Comparison of ENCODE assay signal across 12 cellular contexts in the genomic region with DNA sequence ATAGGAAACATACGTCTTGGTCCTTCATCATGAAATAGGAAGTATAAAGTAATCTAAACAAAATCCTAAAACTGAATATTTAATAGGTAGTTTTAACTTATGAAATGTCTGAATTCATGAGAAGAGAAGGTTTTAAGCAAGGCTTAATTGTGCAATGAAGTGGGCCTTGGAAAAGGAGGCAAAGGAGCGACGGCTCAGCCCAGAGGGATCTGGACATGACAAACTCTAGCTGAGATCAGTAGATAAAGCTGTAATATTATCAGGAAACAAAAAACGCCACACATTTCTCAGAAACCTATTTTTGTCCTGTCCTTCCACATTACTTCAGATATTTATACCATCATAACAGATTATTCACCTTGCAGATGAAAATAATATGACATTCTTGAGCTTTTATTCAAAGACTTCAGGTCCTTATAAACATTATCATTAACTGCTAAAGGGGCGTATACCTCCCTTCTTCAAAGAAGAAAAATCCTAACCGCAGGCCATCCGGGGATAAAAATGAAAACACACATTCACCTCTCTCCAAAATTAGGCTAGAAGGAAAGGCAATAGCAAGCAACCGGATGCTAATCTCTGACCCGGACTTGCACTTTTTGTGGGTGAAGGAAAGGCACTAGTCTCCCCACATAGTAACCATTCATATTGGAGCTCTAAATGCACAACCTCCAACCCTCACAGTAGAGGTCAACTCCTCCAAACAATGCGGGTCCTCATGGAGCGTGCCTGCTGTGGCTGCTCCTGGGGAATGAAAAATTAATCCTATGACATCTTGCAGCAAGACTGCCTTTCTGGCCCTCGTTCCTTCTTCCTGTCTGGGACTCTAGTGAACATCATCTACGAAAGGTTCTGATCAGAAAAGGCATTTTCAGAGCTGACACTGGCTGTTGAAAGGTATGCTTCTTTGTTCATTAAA.
DNase-seq lines count a peak whose midpoint lies in the region; ATAC-seq and TF ChIP-seq lines count a peak whose summit lies in the region.
"Had no signal": no experiment of that assay in that cellular context is flagged by ENCODE, and none has a peak within 500 bp of the region (broad histone marks: within the 10 kb centered on the region; RNA-seq: fewer than 3 reads in every experiment).

No MANE protein-coding gene starts in this region.

- no peak overlapping the region for H4K12ac ChIP-seq in trophoblast cell (ENCODE audit: low read depth, low read length)

- H4K20me1 ChIP-seq in H9 (ENCODE audit: control insufficient read depth, insufficient read depth, insufficient read length), result no peaks in the 10 kb centered on the region

- no peaks in the 10 kb centered on the region for H3K23me2 ChIP-seq in H9 (ENCODE audit: insufficient read length, low read depth, low read length, poor library complexity, severe bottlenecking)

- no peak overlapping the region for H2BK15ac ChIP-seq in H9 (ENCODE audit: low read depth, low read length)

- no peak overlapping the region for H3K9ac ChIP-seq in H9 (ENCODE audit: extremely low read depth, insufficient read length, low read length)
- no peak overlapping the region for H3K9ac ChIP-seq in trophoblast cell (ENCODE audit: low read length)

- H3K36me3 Mint-ChIP-seq in H9 (ENCODE audit: insufficient read depth in 1 of 3, low read depth in 3 of 3) (no peaks in the 10 kb centered on the region), osteocyte (ENCODE audit: unreplicated experiment) (peaks cover 3% of the 10 kb centered on the region)
- H3K36me3 Mint-ChIP-seq in stimulated activated effector memory CD8-positive, alpha-beta T cell treated with anti-CD3 and anti-CD28 coated beads, Interleukin-12 subunit alpha, Interleukin-12 subunit beta, amount 100 ng/mL, for 72 hours, result no peaks in the 10 kb centered on the region

- no peak overlapping the region for H3K14ac ChIP-seq in H9 (ENCODE audit: insufficient read depth, low read length)
- H3K14ac ChIP-seq in trophoblast cell (ENCODE audit: low read length), result no peak overlapping the region

- H3K4me2 ChIP-seq in H9 (ENCODE audit: insufficient read depth, insufficient read length, low read length), result no peak overlapping the region
- no peak overlapping the region for H3K4me2 ChIP-seq in trophoblast cell (ENCODE audit: low read length)

- H3K4me1 Mint-ChIP-seq in H9, result peaks cover 0 to 10% of the 10 kb centered on the region in 2 experiments; a peak in 2 of 4 replicates
- peaks cover 13% of the 10 kb centered on the region for H3K4me1 Mint-ChIP-seq in osteocyte (ENCODE audit: unreplicated experiment)
- no peaks in the 10 kb centered on the region for H3K4me1 Mint-ChIP-seq in stimulated activated effector memory CD8-positive, alpha-beta T cell treated with anti-CD3 and anti-CD28 coated beads, Interleukin-12 subunit alpha, Interleukin-12 subunit beta, amount 100 ng/mL, for 72 hours
- H3K4me1 Mint-ChIP-seq: activated B cell treated with CpG ODN at 0.5 μM for 24 hours had no signal

- H3K36me3 ChIP-seq in cardiac muscle cell (no peaks in the 10 kb centered on the region), trophoblast cell (ENCODE audit: control insufficient read depth in 1 of 2, insufficient read depth in 2 of 2, low read length in 2 of 2) (no peaks in the 10 kb centered on the region), spleen (no peaks in the 10 kb centered on the region)

- H3K4me3 ChIP-seq in cardiac muscle cell (no peak overlapping the region), trophoblast cell (ENCODE audit: low read depth, low read length) (no peak overlapping the region), spleen (no peak overlapping the region)

- H2BK12ac ChIP-seq in H9 (ENCODE audit: insufficient read length, low read depth, low read length), result no peak overlapping the region
- no peak overlapping the region for H2BK12ac ChIP-seq in trophoblast cell (ENCODE audit: low read length)

- intact Hi-C loops in spleen (cut with DNase I; ENCODE audit: low total_unique reads), result loop anchor here (5.0 to 10.0 kb wide), 2 partner anchors 104 to 172 kb away; a partner anchor contains a TSS

- H3K9me3 ChIP-seq in H9 (ENCODE audit: control insufficient read depth, low read depth, low read length) (no peaks in the 10 kb centered on the region), cardiac muscle cell (ENCODE audit: low read depth) (no peaks in the 10 kb centered on the region), trophoblast cell (ENCODE audit: insufficient read depth, low read depth, low read length) (no peaks in the 10 kb centered on the region), spleen (no peaks in the 10 kb centered on the region)

- no peak overlapping the region for H4K5ac ChIP-seq in H9 (ENCODE audit: insufficient read length, low read depth, low read length)

- H3K18ac ChIP-seq in H9 (ENCODE audit: insufficient read length, low read depth, low read length) (no peak overlapping the region), trophoblast cell (ENCODE audit: low read length) (no peak overlapping the region)

- WGBS in H9 (ENCODE audit: extremely low coverage, insufficient read length, low lambda C conversion rate), result no CpG with 5 or more reads among the region's 13 CpGs
- WGBS in trophoblast cell (ENCODE audit: extremely low coverage, insufficient coverage, insufficient read length), result no CpG with 5 or more reads among the region's 13 CpGs
- WGBS in spleen, 5 donors, result 61 to 77% (median 67%) methylated on average over 11 to 13 of the region's 13 CpGs

- H3K56ac ChIP-seq in H9 (ENCODE audit: insufficient read length, low read depth, low read length), result no peak overlapping the region

- H2AK5ac ChIP-seq in H9 (ENCODE audit: insufficient read length, low read length), result no peak overlapping the region
- no peak overlapping the region for H2AK5ac ChIP-seq in trophoblast cell (ENCODE audit: low read length)

- H4K91ac ChIP-seq in H9 (ENCODE audit: insufficient read length, low read depth, low read length), result no peak overlapping the region
- no peak overlapping the region for H4K91ac ChIP-seq in trophoblast cell (ENCODE audit: low read depth, low read length)

- H3K4me1 ChIP-seq in H9 (ENCODE audit: insufficient read depth, low read length) (peaks cover 2% of the 10 kb centered on the region; the same call in 1 of the 2 replicates), cardiac muscle cell (ENCODE audit: low read depth) (peaks cover 24% of the 10 kb centered on the region), trophoblast cell (ENCODE audit: control insufficient read depth in 1 of 2, insufficient read depth in 2 of 2, low read length in 2 of 2) (no peaks in the 10 kb centered on the region), spleen (peaks cover 0 to 24% (median 6%) of the 10 kb centered on the region in 6 donors)

- H4K8ac ChIP-seq in H9 (replicated peaks; ENCODE audit: insufficient read length, low read depth, low read length) (peak overlapping the region; percentile 92), trophoblast cell (ENCODE audit: low read depth, low read length) (no peak overlapping the region)

- no peak for TF ChIP-seq POLR2A in spleen (IDR thresholded peaks at IDR 0.05)

- H3K79me1 ChIP-seq in H9 (ENCODE audit: insufficient read depth, low read depth, low read length, poor library complexity, severe bottlenecking), result peaks cover 2% of the 10 kb centered on the region
- H3K79me1 ChIP-seq in trophoblast cell (ENCODE audit: low read length), result no peaks in the 10 kb centered on the region

- H2BK120ac ChIP-seq in H9 (ENCODE audit: low read depth, low read length, poor library complexity, severe bottlenecking), result no peak overlapping the region
- H2BK120ac ChIP-seq in trophoblast cell (ENCODE audit: insufficient read depth, low read length, poor library complexity), result no peak overlapping the region

- H3K4ac ChIP-seq in H9 (ENCODE audit: low read depth, low read length) (no peak overlapping the region), trophoblast cell (ENCODE audit: low read depth, low read length) (no peak overlapping the region)

- H3K27ac ChIP-seq in H9 (ENCODE audit: insufficient read length, low read depth, low read length) (no peak overlapping the region), cardiac muscle cell (peak overlapping the region; percentile 13), trophoblast cell (ENCODE audit: low read depth, low read length) (no peak overlapping the region), spleen (peak overlapping the region in 4 of 8 donors; percentile 5 to 34 (median 28))

- no peak overlapping the region for H3K4me3 Mint-ChIP-seq in H9
- H3K4me3 Mint-ChIP-seq in osteocyte (ENCODE audit: unreplicated experiment), result no peak overlapping the region
- H3K4me3 Mint-ChIP-seq in stimulated activated effector memory CD8-positive, alpha-beta T cell treated with anti-CD3 and anti-CD28 coated beads, Interleukin-12 subunit alpha, Interleukin-12 subunit beta, amount 100 ng/mL, for 72 hours, result no peak overlapping the region
- H3K4me3 Mint-ChIP-seq: activated B cell treated with CpG ODN at 0.5 μM for 24 hours had no signal

- no peak for ATAC-seq in stimulated activated effector memory CD8-positive, alpha-beta T cell treated with anti-CD3 and anti-CD28 coated beads, Interleukin-12 subunit alpha, Interleukin-12 subunit beta, amount 100 ng/mL, for 72 hours

- TF ChIP-seq CTCF in H9 (conservative IDR thresholded peaks at IDR 0.05) (no peak), cardiac muscle cell (IDR thresholded peaks at IDR 0.05; ENCODE audit: low read depth, low read length) (no peak), osteocyte (IDR thresholded peaks at IDR 0.05) (no peak), spleen (IDR thresholded peaks at IDR 0.05 in 8 of 11, conservative IDR thresholded peaks at IDR 0.05 in 3 of 11) (no peak)

- no peaks in the 10 kb centered on the region for H3K9me3 Mint-ChIP-seq in H9
- H3K9me3 Mint-ChIP-seq in osteocyte (ENCODE audit: unreplicated experiment), result no peaks in the 10 kb centered on the region
- no peaks in the 10 kb centered on the region for H3K9me3 Mint-ChIP-seq in stimulated activated effector memory CD8-positive, alpha-beta T cell treated with anti-CD3 and anti-CD28 coated beads, Interleukin-12 subunit alpha, Interleukin-12 subunit beta, amount 100 ng/mL, for 72 hours
- H3K9me3 Mint-ChIP-seq: activated B cell treated with CpG ODN at 0.5 μM for 24 hours had no signal

- H2AFZ ChIP-seq in H9 (ENCODE audit: low read length), result no peak overlapping the region
- H2AFZ ChIP-seq in trophoblast cell (ENCODE audit: insufficient read depth, low read length, poor library complexity), result no peak overlapping the region

- H3K27ac Mint-ChIP-seq in H9, result peak overlapping the region in 1 of 3 experiments; percentile 81; a peak in 2 of 7 replicates
- no peak overlapping the region for H3K27ac Mint-ChIP-seq in osteocyte (ENCODE audit: unreplicated experiment)
- no peak overlapping the region for H3K27ac Mint-ChIP-seq in stimulated activated effector memory CD8-positive, alpha-beta T cell treated with anti-CD3 and anti-CD28 coated beads, Interleukin-12 subunit alpha, Interleukin-12 subunit beta, amount 100 ng/mL, for 72 hours
- H3K27ac Mint-ChIP-seq: activated B cell treated with CpG ODN at 0.5 μM for 24 hours had no signal

- no peak for DNase-seq in H9
- DNase-seq in SK-N-DZ (ENCODE audit: low spot score), result peak; percentile 16
- peak in 1 of 2 donors; percentile 31 for DNase-seq in cardiac muscle cell (ENCODE audit: low read depth in 1 of 2, low spot score in 1 of 2)
- DNase-seq in trophoblast cell, result peak; percentile 55 to 78
- DNase-seq in osteocyte (ENCODE audit: extremely low spot score, unreplicated experiment), result no peak
- DNase-seq in DMS 273 treated with DMSO at 0.1 percent for 48 hours (lab: John Stamatoyannopoulos, UW), result no peak
- DNase-seq in spleen, result no peak
- DNase-seq in stimulated activated effector memory CD8-positive, alpha-beta T cell treated with anti-CD3 and anti-CD28 coated beads, Interleukin-12 subunit alpha, Interleukin-12 subunit beta, amount 100 ng/mL, for 72 hours (ENCODE audit: low spot score in 2 of 2), result no peak
- DNase-seq: activated B cell treated with CpG ODN at 0.5 μM for 24 hours, activated gamma-delta T cell, aorta, NCI-H226 had no signal

- H3K23ac ChIP-seq in H9 (ENCODE audit: insufficient read length, low read depth, low read length) (no peak overlapping the region), trophoblast cell (ENCODE audit: low read length) (no peak overlapping the region)

- H3T11ph ChIP-seq in H9 (ENCODE audit: low read length), result no peak overlapping the region

- H2BK5ac ChIP-seq in H9 (ENCODE audit: insufficient read length, low read length) (no peak overlapping the region), trophoblast cell (ENCODE audit: low read depth, low read length, poor library complexity) (no peak overlapping the region)

- H3K27me3 Mint-ChIP-seq in H9 (ENCODE audit: low read depth) (no peaks in the 10 kb centered on the region), osteocyte (ENCODE audit: unreplicated experiment) (no peaks in the 10 kb centered on the region)
- H3K27me3 Mint-ChIP-seq: activated B cell treated with CpG ODN at 0.5 μM for 24 hours had no signal

- H2BK20ac ChIP-seq in H9 (ENCODE audit: low read depth, low read length, poor library complexity, severe bottlenecking), result no peak overlapping the region

- H3K27me3 ChIP-seq in H9 (ENCODE audit: insufficient read depth, low read length) (no peaks in the 10 kb centered on the region), cardiac muscle cell (no peaks in the 10 kb centered on the region), trophoblast cell (ENCODE audit: insufficient read depth, low read length) (no peaks in the 10 kb centered on the region), spleen (replicated peaks in 1 of 7) (no peaks in the 10 kb centered on the region)

- H3K79me2 ChIP-seq in H9 (ENCODE audit: insufficient read depth, low read length), result 0 out of 2 replicates have a peak, but pooled peaks cover 1% of the 10 kb centered on the region
- no peaks in the 10 kb centered on the region for H3K79me2 ChIP-seq in trophoblast cell (ENCODE audit: control insufficient read depth, insufficient read depth, low read length, poor library complexity)

Comparison
In these comparisons a context has a peak if more than half of its experiments do, and no peak if none do; other contexts are left out.
1. DNase-seq: peak in SK-N-DZ (single experiment) and trophoblast cell (2 of 2); none in H9 (single experiment), osteocyte (single experiment), DMS 273 treated with DMSO at 0.1 percent for 48 hours (single experiment), spleen (single experiment) and stimulated activated effector memory CD8-positive, alpha-beta T cell treated with anti-CD3 and anti-CD28 coated beads, Interleukin-12 subunit alpha, Interleukin-12 subunit beta, amount 100 ng/mL, for 72 hours (0 of 2).